In genomic region chr1:17309701-17310640, GRCh38 we compare ENCODE assay signal across 31 cellular contexts. TPM values are rescaled to one million over a fixed set of nuclear protein-coding genes. Genes with fewer than 3 reads are reported as not detected.
DNase-seq lines count a peak whose midpoint lies in the region; ATAC-seq, FAIRE-seq and TF ChIP-seq lines count a peak whose summit lies in the region.
"Had no signal": no experiment of that assay in that cellular context is flagged by ENCODE, and none has a peak within 500 bp of the region (broad histone marks: within the 10 kb centered on the region; RNA-seq: fewer than 3 reads in every experiment).

No MANE protein-coding gene starts in this region.

- 79% methylated on average over 11 of the region's 11 CpGs for WGBS in A549 (ENCODE audit: missing lambda C conversion rate)
- 66 to 69% methylated on average over 5 to 11 of the region's 11 CpGs for WGBS in endodermal cell (ENCODE audit: insufficient coverage in 1 of 2, insufficient read length in 1 of 2), 2 experiments

- no peaks in the 10 kb centered on the region for H3K9me2 ChIP-seq in PC-3 (replicated peaks; ENCODE audit: low read length)

- H3F3A ChIP-seq in PC-3 (ENCODE audit: low read length, unreplicated experiment) (no peaks in the 10 kb centered on the region), neural progenitor cell (ENCODE audit: low read depth) (no peaks in the 10 kb centered on the region)

- no peak overlapping the region for H3K4me2 ChIP-seq in A549
- no peak overlapping the region for H3K4me2 ChIP-seq in PC-3 (ENCODE audit: low read length)
- no peak overlapping the region for H3K4me2 ChIP-seq in neural progenitor cell
- H3K4me2 ChIP-seq: KMS-11 had no signal

- H3K9me3 ChIP-seq in A549 (no peaks in the 10 kb centered on the region), PC-3 (ENCODE audit: low read length) (no peaks in the 10 kb centered on the region), endodermal cell (ENCODE audit: control insufficient read depth, low read length) (no peaks in the 10 kb centered on the region), neural progenitor cell (ENCODE audit: low read depth) (no peaks in the 10 kb centered on the region)
- H3K9me3 ChIP-seq: colonic mucosa, tibial artery had no signal

- no peak for TF ChIP-seq POLR2A in A549 (IDR thresholded peaks at IDR 0.05; ENCODE audit: low read length)

- TF ChIP-seq RAD21 in A549 (conservative IDR thresholded peaks at IDR 0.05 in 1 of 2, IDR thresholded peaks at IDR 0.05 in 1 of 2): no peak

- no peaks in the 10 kb centered on the region for H3K27me3 Mint-ChIP-seq in endodermal cell (ENCODE audit: insufficient read depth)
- peaks cover 21% of the 10 kb centered on the region for H3K27me3 Mint-ChIP-seq in neural progenitor cell (ENCODE audit: insufficient read depth, low read depth)

- H4K20me1 ChIP-seq in PC-3 (ENCODE audit: low read length) (no peaks in the 10 kb centered on the region), neural progenitor cell (ENCODE audit: low read depth) (no peaks in the 10 kb centered on the region)

- FAIRE-seq in A549 (lab: Jason Lieb, UNC): no peak

- H3K36me3 Mint-ChIP-seq in endodermal cell (ENCODE audit: low read depth) (no peaks in the 10 kb centered on the region), neural progenitor cell (no peaks in the 10 kb centered on the region)
- H3K36me3 Mint-ChIP-seq: activated CD8-positive, alpha-beta memory T cell treated with anti-CD3 and anti-CD28 coated beads, Interleukin-2, amount 10 ng/mL, durations not matched to agents 7 days and 5 days; activated naive CD4-positive, alpha-beta T cell treated with anti-CD3 and anti-CD28 coated beads, Interleukin-2, amount 50 U/mL, for 24 hours had no signal

- H3K9ac ChIP-seq in PC-3 (ENCODE audit: low read length) (no peak overlapping the region), endodermal cell (ENCODE audit: extremely low read depth, low read length, poor library complexity, severe bottlenecking) (no peak overlapping the region), neural progenitor cell (no peak overlapping the region)
- H3K9ac ChIP-seq: KMS-11 had no signal

- H3K9me3 Mint-ChIP-seq in endodermal cell: no peaks in the 10 kb centered on the region
- no peaks in the 10 kb centered on the region for H3K9me3 Mint-ChIP-seq in neural progenitor cell
- H3K9me3 Mint-ChIP-seq: activated naive CD4-positive, alpha-beta T cell treated with anti-CD3 and anti-CD28 coated beads, Interleukin-2, amount 50 U/mL, for 24 hours; activated T-cell treated with anti-CD3 and anti-CD28 coated beads, Interleukin-2, amount 50 U/mL, for 72 hours; stimulated activated naive CD8-positive, alpha-beta T cell treated with anti-CD3 and anti-CD28 coated beads, Interleukin-15, Interleukin-2, amounts not matched to agents 100 ng/mL and 50 ng/mL, for 24 hours had no signal

- TF ChIP-seq CTCF in A549 (IDR thresholded peaks at IDR 0.05) (no peak), PC-3 (conservative IDR thresholded peaks at IDR 0.05; ENCODE audit: low read depth, low read length) (no peak), endodermal cell (conservative IDR thresholded peaks at IDR 0.05) (no peak), neural progenitor cell (IDR thresholded peaks at IDR 0.05) (no peak)

- H3K27ac Mint-ChIP-seq in endodermal cell: no peak overlapping the region
- H3K27ac Mint-ChIP-seq in neural progenitor cell: peak overlapping the region; percentile 46
- H3K27ac Mint-ChIP-seq: activated CD8-positive, alpha-beta memory T cell treated with anti-CD3 and anti-CD28 coated beads, Interleukin-2, amount 10 ng/mL, durations not matched to agents 7 days and 5 days; activated naive CD4-positive, alpha-beta T cell treated with anti-CD3 and anti-CD28 coated beads, Interleukin-2, amount 50 U/mL, for 24 hours; activated T-cell treated with anti-CD3 and anti-CD28 coated beads, Interleukin-2, amount 50 U/mL, for 72 hours; B cell; stimulated activated naive CD8-positive, alpha-beta T cell treated with anti-CD3 and anti-CD28 coated beads, Interleukin-15, Interleukin-2, amounts not matched to agents 100 ng/mL and 50 ng/mL, for 24 hours had no signal

- H3K4me1 ChIP-seq in A549 (peaks cover 3% of the 10 kb centered on the region; the same call in 2 of the 3 replicates), PC-3 (ENCODE audit: insufficient read depth, low read length) (peaks cover 13% of the 10 kb centered on the region), endodermal cell (ENCODE audit: control insufficient read depth, insufficient read depth, low read length) (no peaks in the 10 kb centered on the region), neural progenitor cell (peaks cover 5% of the 10 kb centered on the region)
- H3K4me1 ChIP-seq: colonic mucosa, tibial artery had no signal

- H3K27ac ChIP-seq in A549 (peak overlapping the region; percentile 42 to 77; a peak in 4 of 6 replicates), PC-3 (ENCODE audit: low read length) (no peak overlapping the region), endodermal cell (ENCODE audit: low read depth, low read length) (no peak overlapping the region), neural progenitor cell (no peak overlapping the region)
- H3K27ac ChIP-seq: colonic mucosa, KMS-11, skin epidermis, tibial artery had no signal

- intact Hi-C loops in PC-3 (cut with micrococcal nuclease): no loop called here

- ATAC-seq in A549 (no peak; a peak in 1 of 6 replicates), PC-3 (no peak), HG02852 (IDR thresholded peaks at IDR 0.05; ENCODE audit: unreplicated experiment) (no peak)
- ATAC-seq: activated CD8-positive, alpha-beta memory T cell treated with anti-CD3 and anti-CD28 coated beads, Interleukin-2, amount 10 ng/mL, durations not matched to agents 7 days and 5 days; activated T-cell treated with anti-CD3 and anti-CD28 coated beads, Interleukin-2, amount 50 U/mL, for 72 hours; esophagus mucosa; SK-N-SH treated with all-trans-retinoic acid at 6 μM for 48 hours had no signal

- H3K79me2 ChIP-seq in PC-3 (ENCODE audit: low read length) (no peaks in the 10 kb centered on the region), neural progenitor cell (ENCODE audit: low read depth) (no peaks in the 10 kb centered on the region)

- POLR2A ChIA-PET in A549 (lab: Yijun Ruan, JAX) (no interaction called here), PC-3 (lab: Charles Lee; ENCODE audit: unreplicated experiment) (no interaction called here)

- H3K4me3 ChIP-seq in A549: no peak overlapping the region
- H3K4me3 ChIP-seq in PC-3 (ENCODE audit: low read length): no peak overlapping the region
- no peak overlapping the region for H3K4me3 ChIP-seq in endodermal cell (ENCODE audit: low read length)
- no peak overlapping the region for H3K4me3 ChIP-seq in neural progenitor cell
- H3K4me3 ChIP-seq: colonic mucosa, lung, skin epidermis, tibial artery had no signal

- H3K4me3 Mint-ChIP-seq in endodermal cell: no peak overlapping the region
- H3K4me3 Mint-ChIP-seq in neural progenitor cell: peak overlapping the region; percentile 35
- H3K4me3 Mint-ChIP-seq: activated CD8-positive, alpha-beta memory T cell treated with anti-CD3 and anti-CD28 coated beads, Interleukin-2, amount 10 ng/mL, durations not matched to agents 7 days and 5 days; activated naive CD4-positive, alpha-beta T cell treated with anti-CD3 and anti-CD28 coated beads, Interleukin-2, amount 50 U/mL, for 24 hours; activated T-cell treated with anti-CD3 and anti-CD28 coated beads, Interleukin-2, amount 50 U/mL, for 72 hours; B cell; stimulated activated naive CD8-positive, alpha-beta T cell treated with anti-CD3 and anti-CD28 coated beads, Interleukin-15, Interleukin-2, amounts not matched to agents 100 ng/mL and 50 ng/mL, for 24 hours had no signal

- H3K36me3 ChIP-seq in PC-3 (ENCODE audit: low read depth, low read length): no peaks in the 10 kb centered on the region
- H3K36me3 ChIP-seq in endodermal cell (ENCODE audit: control insufficient read depth, insufficient read depth, low read length): no peaks in the 10 kb centered on the region
- H3K36me3 ChIP-seq in neural progenitor cell: no peaks in the 10 kb centered on the region
- H3K36me3 ChIP-seq: colonic mucosa, tibial artery had no signal

- DNase-seq in A549 (ENCODE audit: low read depth in 1 of 2, low spot score in 1 of 2) (no peak), PC-3 (no peak), endodermal cell (peak; percentile 72), neural progenitor cell (ENCODE audit: low spot score) (no peak), NCI-H1048 (lab: John Stamatoyannopoulos, UW) (no peak), OCI-M2 (lab: John Stamatoyannopoulos, UW; ENCODE audit: unreplicated experiment) (no peak)
- no peak for DNase-seq in activated CD8-positive, alpha-beta memory T cell treated with anti-CD3 and anti-CD28 coated beads, Interleukin-2, amount 50 U/mL, for 4 hours
- DNase-seq: activated CD4-positive, alpha-beta T cell treated with anti-CD3 and anti-CD28 coated beads for 48 hours; activated CD8-positive, alpha-beta memory T cell treated with anti-CD3 and anti-CD28 coated beads, Interleukin-2, amount 10 ng/mL, durations not matched to agents 7 days and 5 days; activated T-cell treated with anti-CD3 and anti-CD28 coated beads, Interleukin-2, amount 50 U/mL, for 72 hours; amygdala; colonic mucosa; DND-41; effector memory CD4-positive, alpha-beta T cell; foreskin fibroblast; head of caudate nucleus; NCI-H1436; occipital lobe had no signal

- TF ChIP-seq EP300 in A549 (IDR thresholded peaks at IDR 0.05): no peak

- peaks cover 8% of the 10 kb centered on the region for H3K4me1 Mint-ChIP-seq in endodermal cell
- H3K4me1 Mint-ChIP-seq in neural progenitor cell: peaks cover 25% of the 10 kb centered on the region
- H3K4me1 Mint-ChIP-seq: activated CD8-positive, alpha-beta memory T cell treated with anti-CD3 and anti-CD28 coated beads, Interleukin-2, amount 10 ng/mL, durations not matched to agents 7 days and 5 days; B cell had no signal

- H3K27me3 ChIP-seq in PC-3 (ENCODE audit: low read length) (no peaks in the 10 kb centered on the region), endodermal cell (ENCODE audit: control insufficient read depth, insufficient read depth, low read length, poor library complexity, severe bottlenecking) (no peaks in the 10 kb centered on the region), neural progenitor cell (no peaks in the 10 kb centered on the region)
- H3K27me3 ChIP-seq: colonic mucosa had no signal

- CTCF ChIA-PET in A549 (lab: Yijun Ruan, JAX): interaction anchor here (1.0 kb wide), 1 partner anchor 26 kb away, joined by 4 read pairs; no protein-coding TSS in a partner anchor
- CTCF ChIA-PET in PC-3 (lab: Charles Lee): no interaction called here

- H2AFZ ChIP-seq in PC-3 (ENCODE audit: low read length) (0 out of 2 replicates have a peak overlapping the region, but pooled peaks have one; percentile 26), neural progenitor cell (replicated peaks) (no peak overlapping the region)

- no TSS peak for BruUV-seq in PC-3 (replicated peaks; lab: Mats Ljungman, UMichigan)

RNA-seq across cellular contexts. Expression of gene PADI4, which starts 2.0 kb away (rescaled TPM):
- polyA plus RNA-seq in A549 (2011; rRNA removed) (not detected in 2 replicates), A549 (2017; fragmentation: RNase III; extraction: RNeasy Plus Mini Kit Qiagen cat#74134 plus additional on column Dnase treatment) (not detected in 3 replicates)
- polyA plus RNA-seq in A549 (2012; cell fraction: cytosol; rRNA removed): not detected in 2 replicates
- polyA plus RNA-seq in A549 (2012; cell fraction: nucleus; rRNA removed): not detected in 2 replicates
- polyA minus RNA-seq in A549 (2011; rRNA and poly(A)+ RNA removed): not detected in 2 replicates
- total RNA-seq in PC-3 (2014; rRNA removed) (0.04 and 0.92 TPM in 2 replicates), endodermal cell (not detected), neural progenitor cell (ENCODE audit: low replicate concordance) (not detected in 2 replicates)
- polyA plus RNA-seq in endodermal cell (2013, experiment 1 of 2): not detected
- polyA plus RNA-seq in endodermal cell (2013, experiment 2 of 2): not detected
- total RNA-seq: colonic mucosa; esophagus mucosa; myocyte; NCI-H460; occipital lobe; T-helper 2 cell treated with Interferon-gamma antibody and Interleukin-4, amounts not matched to agents 100 ng/mL and 5 ng/mL, for 36 hours had no signal

Comparison
In these comparisons a context has a peak if more than half of its experiments do, and no peak if none do; other contexts are left out.
1. H3K27ac ChIP-seq: peak in A549 (2 of 2); none in PC-3 (single experiment), endodermal cell (single experiment) and neural progenitor cell (single experiment).